ENCODE assay signal across 30 cellular contexts in genomic region chr3:39386331-39386730, GRCh38. TPM values are rescaled to one million over a fixed set of nuclear protein-coding genes. Genes with fewer than 3 reads are reported as not detected.
DNase-seq lines count a peak whose midpoint lies in the region; ATAC-seq, FAIRE-seq and TF ChIP-seq lines count a peak whose summit lies in the region.
"Had no signal": no experiment of that assay in that cellular context is flagged by ENCODE, and none has a peak within 500 bp of the region (broad histone marks: within the 10 kb centered on the region; RNA-seq: fewer than 3 reads in every experiment).

No MANE protein-coding gene starts in this region.

- BruUV-seq in OCI-LY7 (replicated peaks; lab: Mats Ljungman, UMichigan) (no TSS peak), GM12878 (replicated peaks; lab: Mats Ljungman, UMichigan) (no TSS peak)

- no peak for FAIRE-seq in GM12878 (lab: Jason Lieb, UNC)
- FAIRE-seq: A204.1, endometrium, small intestine had no signal

- no peaks in the 10 kb centered on the region for H3K27me3 ChIP-seq in GM12878 (replicated peaks in 1 of 2; ENCODE audit: control insufficient read depth in 2 of 2, insufficient read depth in 2 of 2, low read length in 1 of 2)
- H3K27me3 ChIP-seq in trophoblast cell (ENCODE audit: insufficient read depth, low read length), result no peaks in the 10 kb centered on the region
- H3K27me3 ChIP-seq in GM23248 (replicated peaks; ENCODE audit: insufficient read depth), result no peaks in the 10 kb centered on the region
- H3K27me3 ChIP-seq: Peyer's patch, SJCRH30, upper lobe of left lung had no signal

- ATAC-seq in activated CD4-positive, alpha-beta T cell treated with anti-CD3 and anti-CD28 coated beads for 36 hours, result no peak
- ATAC-seq in GM12878, result no peak

- H3K9me2 ChIP-seq in OCI-LY7 (ENCODE audit: insufficient read depth, low read length), result no peaks in the 10 kb centered on the region
- no peaks in the 10 kb centered on the region for H3K9me2 ChIP-seq in GM23248 (ENCODE audit: insufficient read depth)

- no peak overlapping the region for H2BK120ac ChIP-seq in trophoblast cell (ENCODE audit: insufficient read depth, low read length, poor library complexity)

- H3K14ac ChIP-seq in trophoblast cell (ENCODE audit: low read length), result no peak overlapping the region

- no peak overlapping the region for H2BK12ac ChIP-seq in trophoblast cell (ENCODE audit: low read length)

- no peak overlapping the region for H3K4me3 ChIP-seq in OCI-LY7 (ENCODE audit: low read depth, low read length, poor library complexity, severe bottlenecking)
- H3K4me3 ChIP-seq in GM12878, result peak overlapping the region; percentile 20; the same call in 1 of the 2 replicates
- H3K4me3 ChIP-seq in trophoblast cell (ENCODE audit: low read depth, low read length), result no peak overlapping the region
- H3K4me3 ChIP-seq in GM23248, result no peak overlapping the region
- H3K4me3 ChIP-seq: Peyer's patch, SJCRH30, upper lobe of left lung had no signal

- H4K20me1 ChIP-seq in OCI-LY7 (ENCODE audit: insufficient read depth, low read length) (peaks cover 22% of the 10 kb centered on the region), GM12878 (ENCODE audit: control insufficient read depth, insufficient read depth) (no peaks in the 10 kb centered on the region), GM23248 (ENCODE audit: insufficient read depth) (no peaks in the 10 kb centered on the region)

- peak overlapping the region; percentile 87; the same call in 1 of the 2 replicates for H3K4me2 ChIP-seq in OCI-LY7 (ENCODE audit: low read length)
- peak overlapping the region; percentile 99; the same call in 1 of the 2 replicates for H3K4me2 ChIP-seq in GM12878 (ENCODE audit: control insufficient read depth, insufficient read depth)
- no peak overlapping the region for H3K4me2 ChIP-seq in trophoblast cell (ENCODE audit: low read length)
- no peak overlapping the region for H3K4me2 ChIP-seq in GM23248 (ENCODE audit: unreplicated experiment)

- H3K36me3 Mint-ChIP-seq in activated CD4-positive, alpha-beta T cell treated with anti-CD3 and anti-CD28 coated beads for 36 hours (ENCODE audit: low read depth), result peaks cover 24% of the 10 kb centered on the region

- CTCF ChIA-PET in activated CD4-positive, alpha-beta T cell treated with anti-CD3 and anti-CD28 coated beads for 36 hours (lab: Charles Lee), result interaction anchor here (0.7 to 2.4 kb wide), 3 partner anchors 19 to 95 kb away, joined by 4 to 6 read pairs (median 4); partner anchors contain the start of gene RPSA
- CTCF ChIA-PET in OCI-LY7 (lab: Charles Lee; ENCODE audit: unreplicated experiment) (interaction anchor here (1.2 to 3.1 kb wide), 2 partner anchors 19 to 21 kb away, joined by 3 to 11 read pairs; partner anchors contain the start of gene RPSA), GM12878 (lab: Yijun Ruan, JAX) (interaction anchor here (1.2 to 4.9 kb wide), 3 partner anchors 10 to 95 kb away, joined by 3 to 55 read pairs (median 32); partner anchors contain the start of gene RPSA)

- H3K4me1 ChIP-seq in OCI-LY7 (ENCODE audit: insufficient read depth, low read length, poor library complexity, severe bottlenecking) (peaks cover 64% of the 10 kb centered on the region), GM12878 (ENCODE audit: control insufficient read depth, insufficient read depth, low read length) (peaks cover 24% of the 10 kb centered on the region), trophoblast cell (ENCODE audit: control insufficient read depth in 1 of 2, insufficient read depth in 2 of 2, low read length in 2 of 2) (peaks cover 0 to 6% of the 10 kb centered on the region in 2 experiments), GM23248 (ENCODE audit: insufficient read depth) (peaks cover 16% of the 10 kb centered on the region)
- H3K4me1 ChIP-seq: SJCRH30 had no signal

- no peaks in the 10 kb centered on the region for H3F3A ChIP-seq in GM23248 (ENCODE audit: insufficient read depth)

- H2AK5ac ChIP-seq in trophoblast cell (ENCODE audit: low read length), result no peak overlapping the region

- POLR2A ChIA-PET in activated CD4-positive, alpha-beta T cell treated with anti-CD3 and anti-CD28 coated beads for 36 hours (lab: Charles Lee), result no interaction called here
- POLR2A ChIA-PET in OCI-LY7 (lab: Charles Lee), result interaction anchor here (0.6 to 7.5 kb wide), 2 partner anchors 19 to 1363 kb away, joined by 3 to 85 read pairs; partner anchors contain the start of gene RPSA
- POLR2A ChIA-PET in GM12878 (lab: Charles Lee), result interaction anchor here (0.5 to 1.4 kb wide), 2 partner anchors 22 to 101 kb away, joined by 3 to 6 read pairs; no protein-coding TSS in a partner anchor

- TF ChIP-seq EP300 in GM12878 (IDR thresholded peaks at IDR 0.05; ENCODE audit: borderline replicate concordance in 1 of 2, control insufficient read depth in 1 of 2, low read depth in 2 of 2, low read length in 2 of 2), result no peak

- no peak for TF ChIP-seq CTCF in OCI-LY7 (conservative IDR thresholded peaks at IDR 0.05; ENCODE audit: low read length)
- TF ChIP-seq CTCF in GM12878 (IDR thresholded peaks at IDR 0.05 in 2 of 3, conservative IDR thresholded peaks at IDR 0.05 in 1 of 3; ENCODE audit: control insufficient read depth in 2 of 3, extremely low read depth in 1 of 3, insufficient read depth in 1 of 3, low read depth in 3 of 3, low read length in 3 of 3), result no peak

- H3K36me3 ChIP-seq in OCI-LY7 (ENCODE audit: insufficient read depth, low read length) (peaks cover 42% of the 10 kb centered on the region), GM12878 (ENCODE audit: control insufficient read depth in 2 of 2, insufficient read depth in 2 of 2, low read length in 1 of 2) (peaks cover 8 to 14% of the 10 kb centered on the region in 2 experiments), trophoblast cell (ENCODE audit: control insufficient read depth in 1 of 2, insufficient read depth in 2 of 2, low read length in 2 of 2) (peaks cover 1 to 12% of the 10 kb centered on the region in 2 experiments), GM23248 (ENCODE audit: low read depth) (no peaks in the 10 kb centered on the region; the same call in 1 of the 2 replicates)

- H3K9me3 ChIP-seq in OCI-LY7 (ENCODE audit: low read length) (no peaks in the 10 kb centered on the region), GM12878 (replicated peaks; ENCODE audit: control insufficient read depth, insufficient read depth, low read length) (no peaks in the 10 kb centered on the region), trophoblast cell (ENCODE audit: insufficient read depth, low read depth, low read length) (no peaks in the 10 kb centered on the region), GM23248 (ENCODE audit: low read depth) (no peaks in the 10 kb centered on the region)
- H3K9me3 ChIP-seq: Peyer's patch, SJCRH30, upper lobe of left lung had no signal

- H2AFZ ChIP-seq in OCI-LY7 (ENCODE audit: low read length) (no peak overlapping the region), GM12878 (ENCODE audit: control insufficient read depth, low read depth, low read length) (no peak overlapping the region), trophoblast cell (ENCODE audit: insufficient read depth, low read length, poor library complexity) (no peak overlapping the region), GM23248 (no peak overlapping the region)

- H3K27ac ChIP-seq in OCI-LY7 (ENCODE audit: low read depth, low read length, poor library complexity, severe bottlenecking), result no peak overlapping the region
- H3K27ac ChIP-seq in GM12878 (ENCODE audit: control insufficient read depth, insufficient read depth), result no peak overlapping the region
- no peak overlapping the region for H3K27ac ChIP-seq in trophoblast cell (ENCODE audit: low read depth, low read length)
- no peak overlapping the region for H3K27ac ChIP-seq in GM23248
- H3K27ac ChIP-seq: Peyer's patch, SJCRH30, upper lobe of left lung had no signal

- H4K8ac ChIP-seq in trophoblast cell (ENCODE audit: low read depth, low read length), result no peak overlapping the region

- no peak for DNase-seq in activated CD4-positive, alpha-beta T cell treated with anti-CD3 and anti-CD28 coated beads for 36 hours
- no peak for DNase-seq in activated CD4-positive, alpha-beta T cell treated with anti-CD3 and anti-CD28 coated beads for 4 hours
- DNase-seq in OCI-LY7 (ENCODE audit: low spot score) (no peak), GM12878 (ENCODE audit: low read depth, low spot score) (no peak), trophoblast cell (no peak), GM23248 (no peak), DMS153 treated with DMSO at 0.1 percent for 48 hours (lab: John Stamatoyannopoulos, UW; ENCODE audit: unreplicated experiment) (no peak)
- no peak for DNase-seq in stimulated activated naive CD4-positive, alpha-beta T cell treated with Interleukin-2 at 50 U/mL for 16 hours (lab: John Stamatoyannopoulos, UW)
- DNase-seq: activated CD4-positive, CD25-positive, alpha-beta regulatory T cell treated with anti-CD3 and anti-CD28 coated beads, Interleukin-2, amount 50 U/mL, for 72 hours; activated gamma-delta T cell; amygdala; Calu3; cortex of kidney; GOT3; NCI-H1417 treated with DMSO at 0.1 percent for 48 hours; NCI-H446; occipital lobe; Peyer's patch; SJCRH30; small intestine; stimulated activated CD4-positive, alpha-beta T cell treated with anti-CD3 and anti-CD28 coated beads, Interleukin-2, amount 100 ng/mL, for 48 hours; T1000; upper lobe of left lung had no signal

- peaks cover 9% of the 10 kb centered on the region for H3K79me1 ChIP-seq in trophoblast cell (ENCODE audit: low read length)

- H3K4me3 Mint-ChIP-seq in activated CD4-positive, alpha-beta T cell treated with anti-CD3 and anti-CD28 coated beads for 36 hours, result no peak overlapping the region

- peaks cover 55% of the 10 kb centered on the region for H3K4me1 Mint-ChIP-seq in activated CD4-positive, alpha-beta T cell treated with anti-CD3 and anti-CD28 coated beads for 36 hours

- TF ChIP-seq RAD21 in GM12878 (IDR thresholded peaks at IDR 0.05; ENCODE audit: insufficient read depth, low read depth, low read length), result no peak

- no peak for TF ChIP-seq POLR2A in GM12878 (IDR thresholded peaks at IDR 0.05; ENCODE audit: low read depth, low read length)

- intact Hi-C loops in activated CD4-positive, alpha-beta T cell treated with anti-CD3 and anti-CD28 coated beads for 36 hours (cut with DNase I, micrococcal nuclease), result loop anchor here (5.0 to 10.0 kb wide), 3 partner anchors 282 to 1249 kb away; partner anchors contain the start of genes ACAA1 (in 1 of the 2), GORASP1 (in 1 of the 2), MYD88 (in 1 of the 2) and TTC21A (in 1 of the 2)
- intact Hi-C loops in OCI-LY7 (cut with micrococcal nuclease; ENCODE audit: unreplicated experiment), result loop anchor here (10.0 kb wide), 1 partner anchor 332 kb away; the partner anchor contains the start of genes SCN11A and WDR48
- intact Hi-C loops in GM12878 (cut with micrococcal nuclease; ENCODE audit: unreplicated experiment), result no loop called here

- RAD21 ChIA-PET in GM12878 (lab: Charles Lee; ENCODE audit: unreplicated experiment), result interaction anchor here (0.6 to 4.2 kb wide), 5 partner anchors 8 to 649 kb away, joined by 3 to 24 read pairs (median 3); partner anchors contain the start of gene RPSA

- no peak overlapping the region for H3K23ac ChIP-seq in trophoblast cell (ENCODE audit: low read length)

- H3K79me2 ChIP-seq in OCI-LY7 (ENCODE audit: insufficient read depth, low read depth, low read length) (peaks cover 76% of the 10 kb centered on the region), GM12878 (ENCODE audit: control insufficient read depth, insufficient read depth, low read length) (peaks cover 74% of the 10 kb centered on the region), trophoblast cell (ENCODE audit: control insufficient read depth, insufficient read depth, low read length, poor library complexity) (peaks cover 32% of the 10 kb centered on the region), GM23248 (ENCODE audit: insufficient read depth) (peaks cover 71% of the 10 kb centered on the region)

- no peak overlapping the region for H2BK5ac ChIP-seq in trophoblast cell (ENCODE audit: low read depth, low read length, poor library complexity)

- no peaks in the 10 kb centered on the region for H3K9me3 Mint-ChIP-seq in activated CD4-positive, alpha-beta T cell treated with anti-CD3 and anti-CD28 coated beads for 36 hours (ENCODE audit: low read depth)

- no peak overlapping the region for H3K18ac ChIP-seq in trophoblast cell (ENCODE audit: low read length)

- H3K9ac ChIP-seq in GM12878 (ENCODE audit: control insufficient read depth, insufficient read depth, low read length), result no peak overlapping the region
- no peak overlapping the region for H3K9ac ChIP-seq in trophoblast cell (ENCODE audit: low read length)
- no peak overlapping the region for H3K9ac ChIP-seq in GM23248

- H3K27ac Mint-ChIP-seq in activated CD4-positive, alpha-beta T cell treated with anti-CD3 and anti-CD28 coated beads for 36 hours, result peak overlapping the region; percentile 70

- peak overlapping the region; percentile 95 for H3K4ac ChIP-seq in trophoblast cell (ENCODE audit: low read depth, low read length)

- SMC1A ChIA-PET in GM12878 (lab: Charles Lee; ENCODE audit: uncharacterized antibody, unreplicated experiment), result interaction anchor here (0.8 to 5.4 kb wide), 6 partner anchors 11 to 196 kb away, joined by 3 to 44 read pairs (median 3); partner anchors contain the start of gene RPSA

- in situ Hi-C loops in GM12878 (cut with MboI), result no loop called here
- in situ Hi-C loops in GM23248 (cut with MboI), result no loop called here

- no peak overlapping the region for H4K91ac ChIP-seq in trophoblast cell (ENCODE audit: low read depth, low read length)

- WGBS in GM12878 (ENCODE audit: insufficient coverage, insufficient replicate concordance, low lambda C conversion rate, missing lambda C conversion rate), result 62% methylated on average over 5 of the region's 5 CpGs
- WGBS in trophoblast cell (ENCODE audit: extremely low coverage, insufficient coverage, insufficient read length), result no CpG with 5 or more reads among the region's 5 CpGs
- WGBS in GM23248 (ENCODE audit: low coverage in 1 of 2, low lambda C conversion rate in 2 of 2, missing lambda C conversion rate in 2 of 2), 2 experiments, result 68 to 71% methylated on average over 5 of the region's 5 CpGs

- H3K27me3 Mint-ChIP-seq in activated CD4-positive, alpha-beta T cell treated with anti-CD3 and anti-CD28 coated beads for 36 hours, result no peaks in the 10 kb centered on the region

- H4K12ac ChIP-seq in trophoblast cell (ENCODE audit: low read depth, low read length), result no peak overlapping the region

RNA-seq across cellular contexts. Expression of gene SLC25A38, which starts 3.2 kb away (rescaled TPM):
- 10 to 100 TPM; 23.0 to 24.8 TPM for total RNA-seq in activated CD4-positive, alpha-beta T cell treated with anti-CD3 and anti-CD28 coated beads for 36 hours
- total RNA-seq in OCI-LY7 (2014; rRNA removed; shearing (Covaris generic)), result 22.8 and 32.6 TPM in 2 replicates
- total RNA-seq in OCI-LY7 (2022) (35.4 and 35.5 TPM in 2 replicates), GM12878 (2014; rRNA removed) (34.2 and 38.6 TPM in 2 replicates), GM12878 (2014; rRNA removed; fragmentation: Illumina TruSeq; extraction: Trizol) (28.5 and 28.8 TPM in 2 replicates), GM12878 (2021) (35.4 and 39.8 TPM in 2 replicates)
- 11.9 and 16.1 TPM in 2 replicates for total RNA-seq in GM12878 (2013; cell fraction: nucleolus; rRNA removed)
- 23.0 TPM for polyA plus RNA-seq in GM12878 (2011; ENCODE audit: low read depth)
- polyA plus RNA-seq in GM12878 (2011; rRNA removed) (48.8 and 55.2 TPM in 2 replicates), GM12878 (2014; fragmentation: Illumina TruSeq; extraction: Trizol) (41.1 and 48.4 TPM in 2 replicates), GM12878 (2014; fragmentation: Nextera tagmentation; extraction: Ambion mirVana) (10 to 100 TPM; 15.2 to 21.8 TPM), GM12878 (2014; rRNA removed) (49.3 and 51.8 TPM in 2 replicates), GM12878 (2016; fragmentation: Nextera tagmentation; extraction: Ambion mirVana) (10 to 100 TPM; 37.9 to 43.0 TPM), GM23248 (2016; fragmentation: Nextera tagmentation; extraction: Ambion mirVana) (23.3 and 23.9 TPM in 2 replicates)
- polyA plus RNA-seq in GM12878 (2011; cell fraction: cytosol; rRNA removed), result 48.7 and 53.0 TPM in 2 replicates
- 58.3 and 58.6 TPM in 2 replicates for polyA plus RNA-seq in GM12878 (2011; cell fraction: nucleus; rRNA removed)
- polyA plus RNA-seq in GM12878 (2012), result 22.9 and 24.1 TPM in 2 replicates
- 41.6 and 54.4 TPM in 2 replicates for polyA minus RNA-seq in GM12878 (2011; rRNA and poly(A)+ RNA removed)
- 18.7 and 19.9 TPM in 2 replicates for polyA minus RNA-seq in GM12878 (2011; cell fraction: cytosol; rRNA and poly(A)+ RNA removed)
- polyA minus RNA-seq in GM12878 (2011; cell fraction: nucleus; rRNA and poly(A)+ RNA removed), result 13.4 and 17.9 TPM in 2 replicates
- polyA plus RNA-seq in trophoblast cell (2013), result 20.3 and 21.5 TPM in 2 replicates
- 28.2 and 40.1 TPM in 2 replicates for total RNA-seq in GM23248 (2014; rRNA removed; shearing (Covaris generic))

RNA-seq across cellular contexts. Expression of gene RPSA, which starts 20.2 kb away (rescaled TPM):
- 1,000 to 10,000 TPM; 2,498 to 3,023 TPM for total RNA-seq in activated CD4-positive, alpha-beta T cell treated with anti-CD3 and anti-CD28 coated beads for 36 hours
- total RNA-seq in OCI-LY7 (2014; rRNA removed; shearing (Covaris generic)), result 2,776 and 2,813 TPM in 2 replicates
- total RNA-seq in OCI-LY7 (2022) (1,952 and 2,115 TPM in 2 replicates), GM12878 (2014; rRNA removed) (4,357 and 4,628 TPM in 2 replicates), GM12878 (2014; rRNA removed; fragmentation: Illumina TruSeq; extraction: Trizol) (2,779 and 2,826 TPM in 2 replicates), GM12878 (2021) (3,010 and 3,122 TPM in 2 replicates)
- 522 and 525 TPM in 2 replicates for total RNA-seq in GM12878 (2013; cell fraction: nucleolus; rRNA removed)
- polyA plus RNA-seq in GM12878 (2011; ENCODE audit: low read depth), result 3,044 TPM
- polyA plus RNA-seq in GM12878 (2011; rRNA removed) (3,803 and 5,036 TPM in 2 replicates), GM12878 (2014; fragmentation: Illumina TruSeq; extraction: Trizol) (3,456 and 3,909 TPM in 2 replicates), GM12878 (2014; fragmentation: Nextera tagmentation; extraction: Ambion mirVana) (1,000 to 10,000 TPM; 2,843 to 4,532 TPM), GM12878 (2014; rRNA removed) (4,347 and 4,651 TPM in 2 replicates), GM12878 (2016; fragmentation: Nextera tagmentation; extraction: Ambion mirVana) (1,000 to 10,000 TPM; 1,012 to 1,145 TPM), GM23248 (2016; fragmentation: Nextera tagmentation; extraction: Ambion mirVana) (406 and 418 TPM in 2 replicates)
- 6,512 and 6,792 TPM in 2 replicates for polyA plus RNA-seq in GM12878 (2011; cell fraction: cytosol; rRNA removed)
- 1,724 and 2,216 TPM in 2 replicates for polyA plus RNA-seq in GM12878 (2011; cell fraction: nucleus; rRNA removed)
- polyA plus RNA-seq in GM12878 (2012), result 3,192 and 3,878 TPM in 2 replicates
- polyA minus RNA-seq in GM12878 (2011; rRNA and poly(A)+ RNA removed), result 2,235 and 3,046 TPM in 2 replicates
- 634 and 707 TPM in 2 replicates for polyA minus RNA-seq in GM12878 (2011; cell fraction: cytosol; rRNA and poly(A)+ RNA removed)
- 351 and 460 TPM in 2 replicates for polyA minus RNA-seq in GM12878 (2011; cell fraction: nucleus; rRNA and poly(A)+ RNA removed)
- 1,546 and 1,587 TPM in 2 replicates for polyA plus RNA-seq in trophoblast cell (2013)
- 1,561 and 1,590 TPM in 2 replicates for total RNA-seq in GM23248 (2014; rRNA removed; shearing (Covaris generic))

RNA-seq across cellular contexts. Expression of gene CCR8, which starts 56.8 kb away (rescaled TPM):
- total RNA-seq in activated CD4-positive, alpha-beta T cell treated with anti-CD3 and anti-CD28 coated beads for 36 hours, result under 1 TPM; 0.75 to 0.77 TPM
- total RNA-seq in OCI-LY7 (2014; rRNA removed; shearing (Covaris generic)), result not detected in 2 replicates
- not detected in 2 replicates for total RNA-seq in OCI-LY7 (2022)
- 12.0 and 12.7 TPM in 2 replicates for total RNA-seq in GM12878 (2013; cell fraction: nucleolus; rRNA removed)
- total RNA-seq in GM12878 (2014; rRNA removed), result 17.8 and 19.7 TPM in 2 replicates
- 17.9 and 18.9 TPM in 2 replicates for total RNA-seq in GM12878 (2014; rRNA removed; fragmentation: Illumina TruSeq; extraction: Trizol)
- 14.4 and 16.9 TPM in 2 replicates for total RNA-seq in GM12878 (2021)
- polyA plus RNA-seq in GM12878 (2011; ENCODE audit: low read depth), result 1.2 TPM
- polyA plus RNA-seq in GM12878 (2011; rRNA removed), result 23.2 and 25.0 TPM in 2 replicates
- polyA plus RNA-seq in GM12878 (2011; cell fraction: cytosol; rRNA removed), result 17.2 and 29.4 TPM in 2 replicates
- 11.0 and 11.5 TPM in 2 replicates for polyA plus RNA-seq in GM12878 (2011; cell fraction: nucleus; rRNA removed)
- polyA plus RNA-seq in GM12878 (2012), result 1.3 and 1.4 TPM in 2 replicates
- 28.8 and 36.6 TPM in 2 replicates for polyA plus RNA-seq in GM12878 (2014; fragmentation: Illumina TruSeq; extraction: Trizol)
- polyA plus RNA-seq in GM12878 (2014; fragmentation: Nextera tagmentation; extraction: Ambion mirVana), result 10 to 100 TPM; 11.1 to 13.7 TPM
- 14.2 and 16.7 TPM in 2 replicates for polyA plus RNA-seq in GM12878 (2014; rRNA removed)
- 1 to 10 TPM; 5.2 to 8.7 TPM for polyA plus RNA-seq in GM12878 (2016; fragmentation: Nextera tagmentation; extraction: Ambion mirVana)
- polyA minus RNA-seq in GM12878 (2011; rRNA and poly(A)+ RNA removed), result 51.3 and 62.8 TPM in 2 replicates
- 11.1 and 15.0 TPM in 2 replicates for polyA minus RNA-seq in GM12878 (2011; cell fraction: cytosol; rRNA and poly(A)+ RNA removed)
- 10.2 and 11.2 TPM in 2 replicates for polyA minus RNA-seq in GM12878 (2011; cell fraction: nucleus; rRNA and poly(A)+ RNA removed)
- polyA plus RNA-seq in trophoblast cell (2013), result not detected in 2 replicates
- not detected in 2 replicates for total RNA-seq in GM23248 (2014; rRNA removed; shearing (Covaris generic))
- not detected in 2 replicates for polyA plus RNA-seq in GM23248 (2016; fragmentation: Nextera tagmentation; extraction: Ambion mirVana)
- total RNA-seq: Calu3, fibroblast of lung, glomerular endothelial cell, kidney epithelial cell, lung microvascular endothelial cell, MCF 10A, occipital lobe, Peyer's patch, SJCRH30, upper lobe of left lung had no signal
- polyA plus RNA-seq: fibroblast of lung, small intestine had no signal

Comparison
In these comparisons a context has a peak if more than half of its experiments do, and no peak if none do; other contexts are left out.
1. H3K4me2 ChIP-seq: peak in OCI-LY7 (single experiment) and GM12878 (single experiment); none in trophoblast cell (single experiment) and GM23248 (single experiment).
2. RNA of gene CCR8, which starts 56.8 kb away (total RNA-seq): 12.0 to 19.7 TPM in GM12878; 0.75 to 0.77 TPM in activated CD4-positive, alpha-beta T cell treated with anti-CD3 and anti-CD28 coated beads for 36 hours, not detected in OCI-LY7 and not detected in GM23248; every median in the first group is over 4 times any median in the second.